In genomic region chr5:132363431-132364112, GRCh38 we compare ENCODE assay signal across 8 cellular contexts. TPM values are rescaled to one million over a fixed set of nuclear protein-coding genes. Genes with fewer than 3 reads are reported as not detected.
A peak's percentile ranks its signal among the peaks of the same experiment; 100 is the strongest.
DNase-seq lines count a peak whose midpoint lies in the region; ATAC-seq and TF ChIP-seq lines count a peak whose summit lies in the region.

No MANE protein-coding gene starts in this region.

- H3K36me3 Mint-ChIP-seq in activated CD8-positive, alpha-beta memory T cell treated with anti-CD3 and anti-CD28 coated beads, Interleukin-2, amount 10 ng/mL, durations not matched to agents 7 days and 5 days, result no peaks in the 10 kb centered on the region

- CTCF ChIA-PET in Panc1 (lab: Charles Lee), result no interaction called here
- CTCF ChIA-PET in activated CD8-positive, alpha-beta memory T cell treated with anti-CD3 and anti-CD28 coated beads, Interleukin-2, amount 10 ng/mL, durations not matched to agents 7 days and 5 days (lab: Charles Lee), result no interaction called here

- H3K9me3 ChIP-seq in Panc1 (ENCODE audit: control insufficient read depth, insufficient read depth, low read depth, low read length) (no peaks in the 10 kb centered on the region), skeletal muscle tissue (ENCODE audit: control insufficient read depth in 3 of 3, low read length in 3 of 3) (no peaks in the 10 kb centered on the region), colonic mucosa (no peaks in the 10 kb centered on the region)

- peak; percentile 21 for DNase-seq in DMS53 (lab: John Stamatoyannopoulos, UW)
- no peak for DNase-seq in DMS53 treated with DMSO at 0.1 percent for 48 hours (lab: John Stamatoyannopoulos, UW; ENCODE audit: unreplicated experiment)
- no peak for DNase-seq in Panc1 (ENCODE audit: low read depth, low spot score)
- peak; percentile 83 for DNase-seq in fibroblast of villous mesenchyme (ENCODE audit: low read depth)
- DNase-seq in activated CD8-positive, alpha-beta memory T cell treated with anti-CD3 and anti-CD28 coated beads, Interleukin-2, amount 10 ng/mL, durations not matched to agents 7 days and 5 days, result no peak
- no peak for DNase-seq in colonic mucosa
- no peak for DNase-seq in retina

- no peak overlapping the region for H3K4me3 ChIP-seq in Panc1 (ENCODE audit: low read depth in 2 of 2, low read length in 2 of 2)
- H3K4me3 ChIP-seq in fibroblast of villous mesenchyme (ENCODE audit: low read depth, low read length), result no peak overlapping the region
- H3K4me3 ChIP-seq in skeletal muscle tissue (ENCODE audit: low read length in 3 of 3), result no peak overlapping the region
- no peak overlapping the region for H3K4me3 ChIP-seq in colonic mucosa

- TF ChIP-seq CTCF in Panc1 (IDR thresholded peaks at IDR 0.05), result no peak
- no peak for TF ChIP-seq CTCF in fibroblast of villous mesenchyme (IDR thresholded peaks at IDR 0.05; ENCODE audit: insufficient read depth, low read depth, low read length)
- no peak for TF ChIP-seq CTCF in colonic mucosa (IDR thresholded peaks at IDR 0.05)

- H3K4me1 ChIP-seq in Panc1 (ENCODE audit: control insufficient read depth, insufficient read depth, low read length) (no peaks in the 10 kb centered on the region; the same call in 1 of the 2 replicates), skeletal muscle tissue (ENCODE audit: control insufficient read depth in 3 of 3, insufficient read depth in 3 of 3, low read length in 3 of 3) (peaks cover 12 to 34% (median 20%) of the 10 kb centered on the region in 3 donors), colonic mucosa (no peaks in the 10 kb centered on the region)

- H3K9me3 Mint-ChIP-seq in activated CD8-positive, alpha-beta memory T cell treated with anti-CD3 and anti-CD28 coated beads, Interleukin-2, amount 10 ng/mL, durations not matched to agents 7 days and 5 days (ENCODE audit: low read depth), result no peaks in the 10 kb centered on the region

- H3K27ac Mint-ChIP-seq in activated CD8-positive, alpha-beta memory T cell treated with anti-CD3 and anti-CD28 coated beads, Interleukin-2, amount 10 ng/mL, durations not matched to agents 7 days and 5 days, result no peak overlapping the region

- BruUV-seq in Panc1 (replicated peaks; lab: Mats Ljungman, UMichigan), result no TSS peak

- H3K4me3 Mint-ChIP-seq in activated CD8-positive, alpha-beta memory T cell treated with anti-CD3 and anti-CD28 coated beads, Interleukin-2, amount 10 ng/mL, durations not matched to agents 7 days and 5 days, result no peak overlapping the region

- POLR2A ChIA-PET in Panc1 (lab: Charles Lee), result no interaction called here

- H3K27ac ChIP-seq in Panc1 (ENCODE audit: low read length) (no peak overlapping the region), skeletal muscle tissue (ENCODE audit: low read depth, low read length) (peak overlapping the region; percentile 85), colonic mucosa (no peak overlapping the region)

- H3K27me3 ChIP-seq in Panc1 (ENCODE audit: control insufficient read depth, insufficient read depth, low read length), result no peaks in the 10 kb centered on the region
- H3K27me3 ChIP-seq in skeletal muscle tissue (ENCODE audit: control insufficient read depth in 3 of 3, insufficient read depth in 3 of 3, low read length in 3 of 3), result no peaks in the 10 kb centered on the region
- H3K27me3 ChIP-seq in colonic mucosa, result no peaks in the 10 kb centered on the region

- ATAC-seq in Panc1, result peak; percentile 63
- no peak for ATAC-seq in activated CD8-positive, alpha-beta memory T cell treated with anti-CD3 and anti-CD28 coated beads, Interleukin-2, amount 10 ng/mL, durations not matched to agents 7 days and 5 days

- no peaks in the 10 kb centered on the region for H3K4me1 Mint-ChIP-seq in activated CD8-positive, alpha-beta memory T cell treated with anti-CD3 and anti-CD28 coated beads, Interleukin-2, amount 10 ng/mL, durations not matched to agents 7 days and 5 days

- no peaks in the 10 kb centered on the region for H3K27me3 Mint-ChIP-seq in activated CD8-positive, alpha-beta memory T cell treated with anti-CD3 and anti-CD28 coated beads, Interleukin-2, amount 10 ng/mL, durations not matched to agents 7 days and 5 days

- in situ Hi-C loops in Panc1 (cut with HindIII; ENCODE audit: low pct_unique_long_range_greater_than_20kb, low sequenced_read_pairs), result no loop called here

- H3K9ac ChIP-seq in skeletal muscle tissue (ENCODE audit: low read depth in 1 of 3, low read length in 3 of 3), result no peak overlapping the region
- no peak overlapping the region for H3K9ac ChIP-seq in colonic mucosa (ENCODE audit: low read depth in 2 of 2, low read length in 2 of 2)

- intact Hi-C loops in Panc1 (cut with micrococcal nuclease; ENCODE audit: unreplicated experiment) (no loop called here), colonic mucosa (cut with DNase I) (no loop called here)

- H3K36me3 ChIP-seq in Panc1 (ENCODE audit: control insufficient read depth, insufficient read depth, low read length), result no peaks in the 10 kb centered on the region
- H3K36me3 ChIP-seq in skeletal muscle tissue (ENCODE audit: control insufficient read depth in 3 of 3, insufficient read depth in 3 of 3, low read length in 3 of 3), result peaks cover 0 to 7% (median 4%) of the 10 kb centered on the region in 3 donors
- H3K36me3 ChIP-seq in colonic mucosa, result no peaks in the 10 kb centered on the region

RNA-seq across cellular contexts. Expression of gene SLC22A5, which starts 5.9 kb away (rescaled TPM):
- total RNA-seq in Panc1 (2021; ENCODE audit: unreplicated experiment) (9.5 TPM), fibroblast of villous mesenchyme (5.8 and 7.3 TPM in 2 replicates), skeletal muscle tissue (2.1 TPM), colonic mucosa (10 to 100 TPM; 26.0 to 38.6 TPM)
- polyA plus RNA-seq in Panc1 (2012; ENCODE audit: insufficient read length), result 7.2 TPM
- 1 to 10 TPM; 3.9 to 4.5 TPM for total RNA-seq in activated CD8-positive, alpha-beta memory T cell treated with anti-CD3 and anti-CD28 coated beads, Interleukin-2, amount 10 ng/mL, durations not matched to agents 7 days and 5 days

Comparison
In these comparisons a context has a peak if more than half of its experiments do, and no peak if none do; other contexts are left out.
1. DNase-seq: peak in DMS53 (single experiment) and fibroblast of villous mesenchyme (single experiment); none in DMS53 treated with DMSO at 0.1 percent for 48 hours (single experiment), Panc1 (single experiment), activated CD8-positive, alpha-beta memory T cell treated with anti-CD3 and anti-CD28 coated beads, Interleukin-2, amount 10 ng/mL, durations not matched to agents 7 days and 5 days (single experiment), colonic mucosa (single experiment) and retina (single experiment).